Comparison of ENCODE assay signal across 22 cellular contexts in the genomic region with DNA sequence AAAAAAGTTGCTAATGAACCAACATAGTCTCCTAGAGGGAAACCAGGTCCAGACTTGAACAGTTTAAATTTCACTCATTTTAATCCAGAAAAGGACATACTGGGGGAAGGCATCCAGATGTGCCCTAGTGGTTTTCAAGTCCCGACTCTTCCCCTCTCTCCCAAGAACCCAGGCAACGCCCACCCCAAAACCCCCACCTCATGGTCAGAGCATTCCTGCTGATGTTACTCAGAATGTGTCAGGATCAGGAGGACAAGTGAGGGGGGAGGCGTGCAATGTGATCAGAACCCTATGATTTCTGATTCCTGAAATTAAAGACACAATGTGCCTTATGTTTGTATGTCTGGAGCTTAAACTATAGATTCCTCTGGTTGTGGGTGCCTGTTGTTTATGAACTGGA. TPM values are rescaled to one million over a fixed set of nuclear protein-coding genes. Genes with fewer than 3 reads are reported as not detected.
DNase-seq lines count a peak whose midpoint lies in the region; ATAC-seq and TF ChIP-seq lines count a peak whose summit lies in the region.
"Had no signal": no experiment of that assay in that cellular context is flagged by ENCODE, and none has a peak within 500 bp of the region (broad histone marks: within the 10 kb centered on the region; RNA-seq: fewer than 3 reads in every experiment).

No MANE protein-coding gene starts in this region.

- BruUV-seq in MCF 10A (replicated peaks; lab: Mats Ljungman, UMichigan): no TSS peak

- POLR2A ChIA-PET in MCF 10A (lab: Yijun Ruan, JAX): interaction anchor here (0.6 to 1.5 kb wide), 3 partner anchors 44 to 234 kb away, joined by 3 to 5 read pairs (median 3); no protein-coding TSS in a partner anchor

- CTCF ChIA-PET in MCF 10A (lab: Yijun Ruan, JAX): interaction anchor here (0.6 kb wide), 1 partner anchor 298 kb away, joined by 4 read pairs; no protein-coding TSS in a partner anchor

- no peak overlapping the region for H3K27ac Mint-ChIP-seq in MCF 10A (ENCODE audit: low read depth, unreplicated experiment)
- H3K27ac Mint-ChIP-seq: activated CD4-positive, alpha-beta T cell treated with anti-CD3 and anti-CD28 coated beads for 36 hours; neural progenitor cell; T-helper 2 cell treated with Interferon-gamma antibody and Interleukin-4, amounts not matched to agents 5 μg/mL and 100 μg/mL, for 36 hours had no signal

- in situ Hi-C loops in brain microvascular endothelial cell (cut with HindIII; ENCODE audit: low pct_ligation_motif_present, low sequenced_read_pairs): loop anchor here (25.0 kb wide), 2 partner anchors 128 to 172 kb away; partner anchors contain the start of genes ENSA and SETDB1

- H3K4me3 ChIP-seq in breast epithelium (no peak overlapping the region), brain microvascular endothelial cell (ENCODE audit: low read depth, low read length) (no peak overlapping the region), H7 (ENCODE audit: insufficient read depth, low read depth, low read length) (no peak overlapping the region), WERI-Rb-1 (ENCODE audit: low read depth, low read length) (no peak overlapping the region)
- H3K4me3 ChIP-seq: ascending aorta, esophagus squamous epithelium, neural progenitor cell, SJCRH30 had no signal

- no peak for ATAC-seq in GM19397 (IDR thresholded peaks at IDR 0.05; ENCODE audit: unreplicated experiment)
- ATAC-seq: activated CD4-positive, alpha-beta T cell treated with anti-CD3 and anti-CD28 coated beads for 36 hours had no signal

- no peak for TF ChIP-seq POLR2A in breast epithelium (IDR thresholded peaks at IDR 0.05)

- DNase-seq in breast epithelium (ENCODE audit: low spot score in 2 of 2) (peak in 1 of 2 donors; percentile 40), MCF 10A (ENCODE audit: unreplicated experiment) (no peak), brain microvascular endothelial cell (peak; percentile 42), iris pigment epithelial cell (ENCODE audit: low read depth) (peak; percentile 70), midbrain (lab: John Stamatoyannopoulos, UW) (no peak), H7 (no peak), WERI-Rb-1 (no peak)
- DNase-seq: activated CD4-positive, alpha-beta T cell treated with anti-CD3 and anti-CD28 coated beads for 36 hours; activated CD8-positive, alpha-beta memory T cell treated with anti-CD3 and anti-CD28 coated beads, Interleukin-2, amount 50 U/mL, for 4 hours; activated naive CD4-positive, alpha-beta T cell; CD4-positive, alpha-beta memory T cell; dermis blood vessel endothelial cell; esophagus squamous epithelium; NCI-H146; NCI-H345; SJCRH30 had no signal

- no peaks in the 10 kb centered on the region for H3K27me3 Mint-ChIP-seq in MCF 10A (ENCODE audit: insufficient read depth, unreplicated experiment)
- H3K27me3 Mint-ChIP-seq: activated CD4-positive, alpha-beta T cell treated with anti-CD3 and anti-CD28 coated beads for 36 hours; CD4-positive, alpha-beta memory T cell had no signal

- H3K27me3 ChIP-seq in breast epithelium (no peaks in the 10 kb centered on the region), brain microvascular endothelial cell (replicated peaks) (no peaks in the 10 kb centered on the region), H7 (ENCODE audit: control insufficient read depth, insufficient read depth, low read length) (no peaks in the 10 kb centered on the region), WERI-Rb-1 (ENCODE audit: insufficient read depth, low read depth, severe bottlenecking) (no peaks in the 10 kb centered on the region)
- H3K27me3 ChIP-seq: ascending aorta, esophagus squamous epithelium, neural progenitor cell, SJCRH30 had no signal

- TF ChIP-seq CTCF in breast epithelium (IDR thresholded peaks at IDR 0.05) (no peak), MCF 10A (IDR thresholded peaks at IDR 0.05; ENCODE audit: unreplicated experiment) (no peak), brain microvascular endothelial cell (IDR thresholded peaks at IDR 0.05; ENCODE audit: low read depth, low read length, missing control alignments) (no peak), WERI-Rb-1 (IDR thresholded peaks at IDR 0.05; ENCODE audit: low read depth, low read length) (no peak)

- peak overlapping the region; percentile 73 to 85 for H3K27ac ChIP-seq in breast epithelium
- no peak overlapping the region for H3K27ac ChIP-seq in brain microvascular endothelial cell
- H3K27ac ChIP-seq in WERI-Rb-1: no peak overlapping the region
- H3K27ac ChIP-seq: 22Rv1, ascending aorta, KMS-11, neural progenitor cell, SJCRH30 had no signal

- H3K4me1 Mint-ChIP-seq in MCF 10A (ENCODE audit: insufficient read depth, unreplicated experiment): no peaks in the 10 kb centered on the region

- intact Hi-C loops in breast epithelium (cut with DNase I; ENCODE audit: low total_unique reads): no loop called here
- intact Hi-C loops in MCF 10A (cut with micrococcal nuclease): loop anchor here (5.0 to 10.0 kb wide), 2 partner anchors 325 to 552 kb away; partner anchors contain the start of genes CA14 and TARS2

- no peaks in the 10 kb centered on the region for H3K36me3 ChIP-seq in breast epithelium
- peaks cover 31% of the 10 kb centered on the region for H3K36me3 ChIP-seq in brain microvascular endothelial cell (replicated peaks)
- peaks cover 10% of the 10 kb centered on the region for H3K36me3 ChIP-seq in H7 (replicated peaks; ENCODE audit: control insufficient read depth, insufficient read depth, low read length)
- peaks cover 39% of the 10 kb centered on the region for H3K36me3 ChIP-seq in WERI-Rb-1
- H3K36me3 ChIP-seq: neural progenitor cell had no signal

- H3K4me3 Mint-ChIP-seq in MCF 10A (ENCODE audit: unreplicated experiment): no peak overlapping the region
- H3K4me3 Mint-ChIP-seq: activated CD4-positive, alpha-beta T cell treated with anti-CD3 and anti-CD28 coated beads for 36 hours; CD4-positive, alpha-beta memory T cell; neural progenitor cell; T-helper 2 cell treated with Interferon-gamma antibody and Interleukin-4, amounts not matched to agents 5 μg/mL and 100 μg/mL, for 36 hours had no signal

- no peaks in the 10 kb centered on the region for H3K9me3 ChIP-seq in breast epithelium
- H3K9me3 ChIP-seq in WERI-Rb-1 (ENCODE audit: severe bottlenecking): no peaks in the 10 kb centered on the region
- H3K9me3 ChIP-seq: ascending aorta, esophagus squamous epithelium, SJCRH30 had no signal

- no peaks in the 10 kb centered on the region for H3K4me1 ChIP-seq in breast epithelium
- H3K4me1 ChIP-seq: SJCRH30 had no signal

- peaks cover 32% of the 10 kb centered on the region for H3K36me3 Mint-ChIP-seq in MCF 10A (ENCODE audit: insufficient read depth, unreplicated experiment)
- H3K36me3 Mint-ChIP-seq: neural progenitor cell had no signal

- H3K9me3 Mint-ChIP-seq in MCF 10A (ENCODE audit: unreplicated experiment): no peaks in the 10 kb centered on the region
- H3K9me3 Mint-ChIP-seq: neural progenitor cell; T-helper 2 cell treated with Interferon-gamma antibody and Interleukin-4, amounts not matched to agents 5 μg/mL and 100 μg/mL, for 36 hours had no signal

RNA-seq across cellular contexts. Expression of gene CTSK, which starts 1.6 kb away (rescaled TPM):
- 100 to 1,000 TPM; 111 to 590 (median 204) TPM for total RNA-seq in breast epithelium
- 6.2 and 6.4 TPM in 2 replicates for total RNA-seq in MCF 10A (2022)
- 170 and 277 TPM in 2 replicates for total RNA-seq in H7 (2014; rRNA removed; shearing (Covaris generic))

RNA-seq across cellular contexts. Expression of gene CTSS, which starts 44.1 kb away (rescaled TPM):
- 100 to 1,000 TPM in 2 of 3 donors, 10 to 100 TPM in 1; 36.1 to 218 (median 153) TPM for total RNA-seq in breast epithelium
- total RNA-seq in MCF 10A (2022): 0.75 and 0.86 TPM in 2 replicates
- not detected in 2 replicates for total RNA-seq in H7 (2014; rRNA removed; shearing (Covaris generic))

Comparison
In these comparisons a context has a peak if more than half of its experiments do, and no peak if none do; other contexts are left out.
1. RNA of gene CTSK, which starts 1.6 kb away (total RNA-seq): 111 to 590 TPM in breast epithelium and 170 to 277 TPM in H7; 6.2 to 6.4 TPM in MCF 10A; every median in the first group is over 10 times any median in the second.
2. RNA of gene CTSS, which starts 44.1 kb away (total RNA-seq): 36.1 to 218 TPM in breast epithelium; 0.75 to 0.86 TPM in MCF 10A and not detected in H7; every median in the first group is over 10 times any median in the second.
3. DNase-seq: peak in brain microvascular endothelial cell (single experiment) and iris pigment epithelial cell (single experiment); none in MCF 10A (single experiment), midbrain (single experiment), H7 (single experiment) and WERI-Rb-1 (single experiment).
4. H3K27ac ChIP-seq: peak in breast epithelium (2 of 2); none in brain microvascular endothelial cell (single experiment) and WERI-Rb-1 (single experiment).